In the genomic region with DNA sequence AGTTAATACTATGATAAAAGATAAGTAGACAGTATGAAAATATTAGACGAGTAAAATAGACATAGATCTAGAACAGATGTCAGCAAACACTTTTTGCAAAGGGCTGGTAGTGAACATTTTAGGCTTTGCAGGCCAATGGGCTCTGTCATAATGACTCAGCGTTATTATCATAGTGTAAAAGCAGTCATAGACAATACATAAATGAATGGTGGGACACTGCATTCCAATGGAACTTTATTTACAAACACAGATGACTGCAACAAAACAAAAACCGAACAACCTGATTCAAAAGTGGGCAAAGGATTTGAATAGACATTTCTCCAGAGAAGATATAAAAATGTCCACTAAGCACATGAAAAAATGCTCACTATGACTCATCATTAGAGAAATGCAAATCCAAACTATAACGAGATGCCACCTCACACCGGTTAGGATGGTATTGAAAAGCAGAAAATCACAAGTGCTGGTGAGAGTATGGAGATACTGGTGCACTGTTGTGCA, we compare ENCODE assay signal across 14 cellular contexts. TPM values are rescaled to one million over a fixed set of nuclear protein-coding genes. Genes with fewer than 3 reads are reported as not detected.
A peak's percentile ranks its signal among the peaks of the same experiment; 100 is the strongest.
DNase-seq lines count a peak whose midpoint lies in the region; ATAC-seq, FAIRE-seq and TF ChIP-seq lines count a peak whose summit lies in the region.
"Had no signal": no experiment of that assay in that cellular context is flagged by ENCODE, and none has a peak within 500 bp of the region (broad histone marks: within the 10 kb centered on the region; RNA-seq: fewer than 3 reads in every experiment).

No MANE protein-coding gene starts in this region.

- no peaks in the 10 kb centered on the region for H3K27me3 ChIP-seq in adipocyte (replicated peaks; ENCODE audit: control insufficient read depth, insufficient read depth, low read length)
- no peaks in the 10 kb centered on the region for H3K27me3 ChIP-seq in pancreas
- H3K27me3 ChIP-seq in stomach = no peaks in the 10 kb centered on the region

- WGBS in pancreas, 2 donors = 72 to 74% methylated on average over 5 of the region's 5 CpGs
- WGBS in stomach, 5 donors = 71 to 77% (median 73%) methylated on average over 5 of the region's 5 CpGs

- FAIRE-seq in GM12891 (lab: Jason Lieb, UNC) (peak; percentile 73), pancreas (lab: Jason Lieb, UNC) (no peak)
- FAIRE-seq: GM19239 had no signal

- no peak for TF ChIP-seq EP300 in stomach (IDR thresholded peaks at IDR 0.05)

- H3K4me3 ChIP-seq in adipocyte (ENCODE audit: low read length) = no peak overlapping the region
- H3K4me3 ChIP-seq in pancreas = no peak overlapping the region
- no peak overlapping the region for H3K4me3 ChIP-seq in stomach

- no peak for DNase-seq in GM12891 (ENCODE audit: insufficient read length, low spot score)
- DNase-seq in adipocyte (ENCODE audit: low read depth) = peak; percentile 61
- DNase-seq in lung microvascular endothelial cell (ENCODE audit: low read depth in 2 of 2) = peak; percentile 12 to 27
- no peak for DNase-seq in sciatic nerve (ENCODE audit: low spot score)
- no peak for DNase-seq in pancreas
- DNase-seq in stomach = no peak
- DNase-seq: caudate nucleus, DMS153, Kasumi-1, NCI-H510A treated with DMSO at 0.1 percent for 48 hours had no signal

- H3K4me1 ChIP-seq in adipocyte (ENCODE audit: control insufficient read depth, insufficient read depth, low read length) (peaks cover 22% of the 10 kb centered on the region), pancreas (peaks cover 0 to 4% (median 0%) of the 10 kb centered on the region in 3 donors), stomach (peaks cover 5 to 24% (median 16%) of the 10 kb centered on the region in 4 donors)

- no peak for TF ChIP-seq CTCF in pancreas (IDR thresholded peaks at IDR 0.05)
- no peak for TF ChIP-seq CTCF in stomach (IDR thresholded peaks at IDR 0.05)

- intact Hi-C loops in sciatic nerve (cut with DNase I) = no loop called here
- intact Hi-C loops in pancreas (cut with DNase I) = no loop called here
- intact Hi-C loops in stomach (cut with DNase I; ENCODE audit: low total_unique reads) = no loop called here

- H3K27ac ChIP-seq in pancreas (no peak overlapping the region), stomach (no peak overlapping the region)

- no peak overlapping the region for H3K9ac ChIP-seq in adipocyte (ENCODE audit: low read length)

- H3K9me3 ChIP-seq in adipocyte (ENCODE audit: control insufficient read depth, low read length) (no peaks in the 10 kb centered on the region), pancreas (no peaks in the 10 kb centered on the region), stomach (no peaks in the 10 kb centered on the region)

- no peaks in the 10 kb centered on the region for H3K36me3 ChIP-seq in adipocyte (ENCODE audit: control insufficient read depth, insufficient read depth, low read length, severe bottlenecking)
- no peaks in the 10 kb centered on the region for H3K36me3 ChIP-seq in pancreas
- H3K36me3 ChIP-seq in stomach = no peaks in the 10 kb centered on the region

- ATAC-seq in HG03159 (IDR thresholded peaks at IDR 0.05; ENCODE audit: unreplicated experiment) (peak; percentile 56), sciatic nerve (no peak), pancreas (no peak), GM21576 (IDR thresholded peaks at IDR 0.05; ENCODE audit: unreplicated experiment) (no peak)

- TF ChIP-seq POLR2A in GM12891 (IDR thresholded peaks at IDR 0.05; ENCODE audit: low read depth, low read length) = no peak
- TF ChIP-seq POLR2A in stomach (IDR thresholded peaks at IDR 0.05) = no peak

TF ChIP-seq in GM12891, 5 proteins besides CTCF, POLR2A, EP300 and RAD21:
- no peak for TF ChIP-seq PAX5 (IDR thresholded peaks at IDR 0.05; ENCODE audit: insufficient read depth, low read length, severe bottlenecking)
- no peak for TF ChIP-seq SPI1 (IDR thresholded peaks at IDR 0.05; ENCODE audit: low read depth, low read length)
- no peak for TF ChIP-seq POLR2AphosphoS5 (IDR thresholded peaks at IDR 0.05; ENCODE audit: low read depth, low read length)
- TF ChIP-seq TAF1 (IDR thresholded peaks at IDR 0.05; ENCODE audit: low read depth, low read length) = no peak
- TF ChIP-seq POU2F2 (IDR thresholded peaks at IDR 0.05; ENCODE audit: low read depth, low read length) = no peak

RNA-seq across cellular contexts. Expression of gene GSTM5, which starts 7.3 kb away (rescaled TPM):
- 0.06 TPM for polyA plus RNA-seq in GM12891 (2012; ENCODE audit: low read depth, missing spikeins)
- total RNA-seq in lung microvascular endothelial cell = under 0.01 TPM in 1 of 2 replicates, not detected in the other
- total RNA-seq in sciatic nerve = 41.6 TPM
- total RNA-seq in pancreas = 1 to 10 TPM in 3 of 6 donors, under 1 TPM in 3; 0.42 to 4.5 (median 1.1) TPM
- polyA plus RNA-seq in pancreas = 1 to 10 TPM; 3.0 to 3.8 TPM
- 10 to 100 TPM in 2 of 5 donors, 1 to 10 TPM in 1, not detected in 2; 1.4 to 35.6 (median 18.5) TPM for total RNA-seq in stomach
- 10 to 100 TPM in 2 of 3 donors, 1 to 10 TPM in 1; 3.6 to 22.0 (median 14.9) TPM for polyA plus RNA-seq in stomach

RNA-seq across cellular contexts. Expression of gene GSTM3, which starts 21.5 kb away (rescaled TPM):
- polyA plus RNA-seq in GM12891 (2012; ENCODE audit: low read depth, missing spikeins) = 10.0 TPM
- 36.3 and 42.9 TPM in 2 replicates for total RNA-seq in lung microvascular endothelial cell
- total RNA-seq in sciatic nerve = 104 TPM
- total RNA-seq in pancreas = 10 to 100 TPM; 13.9 to 29.0 (median 19.1) TPM
- 10 to 100 TPM; 37.2 to 58.1 TPM for polyA plus RNA-seq in pancreas
- total RNA-seq in stomach = 100 to 1,000 TPM in 2 of 5 donors, 10 to 100 TPM in 3; 32.2 to 213 (median 84.6) TPM
- polyA plus RNA-seq in stomach = 100 to 1,000 TPM in 2 of 3 donors, 10 to 100 TPM in 1; 83.8 to 350 (median 194) TPM

RNA-seq across cellular contexts. Expression of gene GSTM1, which starts 31.8 kb away (rescaled TPM):
- not detected for polyA plus RNA-seq in GM12891 (2012; ENCODE audit: low read depth, missing spikeins)
- total RNA-seq in lung microvascular endothelial cell = not detected in 2 replicates
- total RNA-seq in sciatic nerve = 91.5 TPM
- total RNA-seq in pancreas = 10 to 100 TPM in 3 of 6 donors, not detected in 3; 23.3 to 32.1 (median 26.9) TPM
- 10 to 100 TPM; 21.7 to 41.8 TPM for polyA plus RNA-seq in pancreas
- 10 to 100 TPM in 1 of 5 donors, 1 to 10 TPM in 2, not detected in 2; 2.6 to 69.4 (median 5.4) TPM for total RNA-seq in stomach
- 10 to 100 TPM in 2 of 3 donors, under 1 TPM in 1; 0.23 to 99.7 (median 86.4) TPM for polyA plus RNA-seq in stomach
- total RNA-seq: urinary bladder had no signal

RNA-seq across cellular contexts. Expression of gene EPS8L3, which starts 44.3 kb away (rescaled TPM):
- polyA plus RNA-seq in GM12891 (2012; ENCODE audit: low read depth, missing spikeins) = not detected
- total RNA-seq in lung microvascular endothelial cell = not detected in 2 replicates
- total RNA-seq in sciatic nerve = not detected
- total RNA-seq in pancreas = 1 to 10 TPM in 5 of 6 donors, under 1 TPM in 1; 0.39 to 3.2 (median 1.4) TPM
- 1 to 10 TPM in 1 of 2 donors, under 1 TPM in 1; 0.46 to 4.3 TPM for polyA plus RNA-seq in pancreas
- 100 to 1,000 TPM in 2 of 5 donors, 10 to 100 TPM in 3; 22.3 to 299 (median 85.8) TPM for total RNA-seq in stomach
- 10 to 100 TPM in 1 of 3 donors, 1 to 10 TPM in 2; 9.5 to 40.9 (median 9.6) TPM for polyA plus RNA-seq in stomach
- total RNA-seq: urinary bladder had no signal

RNA-seq across cellular contexts. Expression of gene GSTM2, which starts 51.5 kb away (rescaled TPM):
- 94.6 TPM for polyA plus RNA-seq in GM12891 (2012; ENCODE audit: low read depth, missing spikeins)
- total RNA-seq in lung microvascular endothelial cell (0.87 and 1.4 TPM in 2 replicates), sciatic nerve (194 TPM), pancreas (10 to 100 TPM; 10.4 to 47.5 (median 27.6) TPM), stomach (100 to 1,000 TPM in 3 of 5 donors, 10 to 100 TPM in 2; 22.3 to 219 (median 126) TPM)
- polyA plus RNA-seq in pancreas (100 to 1,000 TPM; 139 to 193 TPM), stomach (100 to 1,000 TPM; 102 to 149 (median 122) TPM)

Comparison
In these comparisons a context has a peak if more than half of its experiments do, and no peak if none do; other contexts are left out.
1. DNase-seq: peak in adipocyte (single experiment) and lung microvascular endothelial cell (2 of 2); none in GM12891 (single experiment), sciatic nerve (single experiment), pancreas (0 of 6) and stomach (single experiment).